Comparison of ENCODE assay signal across 18 cellular contexts in the genomic region with DNA sequence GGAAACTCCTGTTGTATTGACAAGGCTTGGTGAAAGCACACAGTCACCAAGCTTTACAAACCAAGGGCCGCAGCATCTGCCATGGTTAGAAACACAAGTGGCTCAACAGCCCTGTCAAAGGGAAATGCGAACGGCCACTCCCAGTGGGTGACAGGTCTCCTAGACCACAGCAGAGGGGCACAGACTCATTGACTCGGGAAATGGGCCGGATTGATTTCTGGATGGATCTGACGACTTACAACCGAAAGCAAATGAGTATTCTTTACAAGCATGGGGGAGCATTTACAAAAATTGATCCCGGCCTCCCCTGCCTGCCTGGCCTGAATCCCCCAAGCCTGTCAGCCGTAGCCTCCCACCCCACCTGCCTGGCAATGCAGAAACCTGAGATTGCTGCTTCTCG. TPM values are rescaled to one million over a fixed set of nuclear protein-coding genes. Genes with fewer than 3 reads are reported as not detected.
"Had no signal": no experiment of that assay in that cellular context is flagged by ENCODE, and none has a peak within 500 bp of the region (broad histone marks: within the 10 kb centered on the region; RNA-seq: fewer than 3 reads in every experiment).

No MANE protein-coding gene starts in this region.

- H3K27me3 Mint-ChIP-seq: activated CD4-positive, alpha-beta T cell treated with anti-CD3 and anti-CD28 coated beads, Interleukin-2, amount 10 ng/mL, durations not matched to agents 24 days and 14 days had no signal

- H3K4me3 ChIP-seq: ascending aorta, gastroesophageal sphincter, heart right ventricle, lower lobe of right lung, psoas muscle, tibial nerve, uterus had no signal

- H3K27ac ChIP-seq: ascending aorta, gastroesophageal sphincter, heart right ventricle, lower lobe of right lung, psoas muscle, tibial nerve, uterus had no signal

- H3K9me3 ChIP-seq: ascending aorta, lower lobe of right lung, psoas muscle, uterus had no signal

- H3K9me3 Mint-ChIP-seq: activated CD4-positive, alpha-beta T cell treated with anti-CD3 and anti-CD28 coated beads, Interleukin-2, amount 10 ng/mL, durations not matched to agents 24 days and 14 days; activated T-helper 2 cell treated with anti-CD3 and anti-CD28 coated beads, Interferon-gamma antibody, Interleukin-2, Interleukin-4, amounts not matched to agents 10 μg/mL and 5 μg/mL and 100 μg/mL, durations not matched to agents 14 hours and 24 hours and 36 hours; neural crest cell; T-helper 1 cell treated with Interleukin-12 subunit alpha and Interleukin-12 subunit beta and Interleukin-4 antibody, amounts not matched to agents 30 μg/mL and 1 μg/mL, for 36 hours had no signal

- DNase-seq: activated CD4-positive, alpha-beta T cell treated with anti-CD3 and anti-CD28 coated beads, Interleukin-2, amount 10 ng/mL, durations not matched to agents 24 days and 14 days; activated CD8-positive, alpha-beta T cell treated with anti-CD3 and anti-CD28 coated beads for 36 hours; activated naive CD4-positive, alpha-beta T cell treated with anti-CD3 and anti-CD28 coated beads for 36 hours; activated naive CD8-positive, alpha-beta T cell treated with anti-CD3 and anti-CD28 coated beads, Interleukin-2, amount 50 U/mL, for 24 hours; activated T-cell treated with anti-CD3 and anti-CD28 coated beads, Interleukin-2, amount 50 U/mL, for 24 hours; cortex of kidney; lower lobe of right lung; stimulated activated naive CD8-positive, alpha-beta T cell treated with anti-CD3 and anti-CD28 coated beads, Interleukin-15, Interleukin-2, amounts not matched to agents 100 U/mL and 50 U/mL, for 24 hours; substantia nigra had no signal

- H3K4me1 Mint-ChIP-seq: activated CD4-positive, alpha-beta T cell treated with anti-CD3 and anti-CD28 coated beads, Interleukin-2, amount 10 ng/mL, durations not matched to agents 24 days and 14 days; activated naive CD8-positive, alpha-beta T cell treated with anti-CD3 and anti-CD28 coated beads, Interleukin-2, amount 50 U/mL, for 24 hours; neural crest cell had no signal

- ATAC-seq: activated CD8-positive, alpha-beta T cell treated with anti-CD3 and anti-CD28 coated beads for 36 hours; activated naive CD8-positive, alpha-beta T cell treated with anti-CD3 and anti-CD28 coated beads, Interleukin-2, amount 50 U/mL, for 24 hours; gastroesophageal sphincter; heart right ventricle; lower lobe of right lung; psoas muscle; stimulated activated naive CD8-positive, alpha-beta T cell treated with anti-CD3 and anti-CD28 coated beads, Interleukin-15, Interleukin-2, amounts not matched to agents 100 U/mL and 50 U/mL, for 24 hours had no signal

- H3K27ac Mint-ChIP-seq: activated CD4-positive, alpha-beta T cell treated with anti-CD3 and anti-CD28 coated beads, Interleukin-2, amount 10 ng/mL, durations not matched to agents 24 days and 14 days; activated CD8-positive, alpha-beta T cell treated with anti-CD3 and anti-CD28 coated beads for 36 hours; activated naive CD4-positive, alpha-beta T cell treated with anti-CD3 and anti-CD28 coated beads for 36 hours; activated naive CD8-positive, alpha-beta T cell treated with anti-CD3 and anti-CD28 coated beads, Interleukin-2, amount 50 U/mL, for 24 hours; activated T-cell treated with anti-CD3 and anti-CD28 coated beads, Interleukin-2, amount 50 U/mL, for 24 hours; activated T-helper 2 cell treated with anti-CD3 and anti-CD28 coated beads, Interferon-gamma antibody, Interleukin-2, Interleukin-4, amounts not matched to agents 10 μg/mL and 5 μg/mL and 100 μg/mL, durations not matched to agents 14 hours and 24 hours and 36 hours; T-helper 1 cell treated with Interleukin-12 subunit alpha and Interleukin-12 subunit beta and Interleukin-4 antibody, amounts not matched to agents 30 μg/mL and 1 μg/mL, for 36 hours had no signal

- H3K36me3 ChIP-seq: ascending aorta, gastroesophageal sphincter, heart right ventricle, lower lobe of right lung, tibial nerve, uterus had no signal

- H3K4me3 Mint-ChIP-seq: activated CD4-positive, alpha-beta T cell treated with anti-CD3 and anti-CD28 coated beads, Interleukin-2, amount 10 ng/mL, durations not matched to agents 24 days and 14 days; activated CD8-positive, alpha-beta T cell treated with anti-CD3 and anti-CD28 coated beads for 36 hours; activated naive CD4-positive, alpha-beta T cell treated with anti-CD3 and anti-CD28 coated beads for 36 hours; activated naive CD8-positive, alpha-beta T cell treated with anti-CD3 and anti-CD28 coated beads, Interleukin-2, amount 50 U/mL, for 24 hours; activated T-cell treated with anti-CD3 and anti-CD28 coated beads, Interleukin-2, amount 50 U/mL, for 24 hours; neural crest cell; T-helper 1 cell treated with Interleukin-12 subunit alpha and Interleukin-12 subunit beta and Interleukin-4 antibody, amounts not matched to agents 30 μg/mL and 1 μg/mL, for 36 hours had no signal

- H3K4me1 ChIP-seq: lower lobe of right lung, psoas muscle had no signal

- H3K27me3 ChIP-seq: ascending aorta, gastroesophageal sphincter, tibial nerve, uterus had no signal

RNA-seq across cellular contexts. Expression of a gene that starts 48.2 kb away (rescaled TPM):
- total RNA-seq: activated CD4-positive, alpha-beta T cell treated with anti-CD3 and anti-CD28 coated beads, Interleukin-2, amount 10 ng/mL, durations not matched to agents 24 days and 14 days; activated CD8-positive, alpha-beta T cell treated with anti-CD3 and anti-CD28 coated beads for 36 hours; activated naive CD4-positive, alpha-beta T cell treated with anti-CD3 and anti-CD28 coated beads for 36 hours; activated T-helper 2 cell treated with anti-CD3 and anti-CD28 coated beads, Interferon-gamma antibody, Interleukin-2, Interleukin-4, amounts not matched to agents 10 μg/mL and 5 μg/mL and 100 μg/mL, durations not matched to agents 14 hours and 24 hours and 36 hours had no signal
